ENCODE assay signal across 8 cellular contexts in genomic region chr11:75031771-75032549, GRCh38. TPM values are rescaled to one million over a fixed set of nuclear protein-coding genes. Genes with fewer than 3 reads are reported as not detected.
DNase-seq lines count a peak whose midpoint lies in the region; ATAC-seq lines count a peak whose summit lies in the region.

No MANE protein-coding gene starts in this region.

- intact Hi-C loops in left colon (cut with DNase I, micrococcal nuclease), result loop anchor here in 1 of 2 donors (5.0 kb wide), 1 partner anchor 100 kb away; no protein-coding TSS in a partner anchor

- peak; percentile 13 for DNase-seq in NCI-H1105 treated with DMSO at 0.1 percent for 48 hours (lab: John Stamatoyannopoulos, UW)
- no peak for DNase-seq in NCI-H1105 (lab: John Stamatoyannopoulos, UW)
- peak; percentile 43 for DNase-seq in NCI-H1694 (lab: John Stamatoyannopoulos, UW)
- peak; percentile 63 for DNase-seq in activated CD4-positive, CD25-positive, alpha-beta regulatory T cell treated with anti-CD3 and anti-CD28 coated beads, Interleukin-2, amount 50 U/mL, for 72 hours
- peak; percentile 18 for DNase-seq in central memory CD4-positive, alpha-beta T cell
- peak; percentile 40 to 88 for DNase-seq in left colon
- DNase-seq in stimulated activated CD4-positive, alpha-beta T cell treated with anti-CD3 and anti-CD28 coated beads, Interleukin-4, amount 100 ng/mL, for 48 hours (ENCODE audit: low read depth in 2 of 2), result peak; percentile 65 to 67

- ATAC-seq in left colon, result peak; percentile 86
- no peak for ATAC-seq in GM18520 (IDR thresholded peaks at IDR 0.05; ENCODE audit: unreplicated experiment)

RNA-seq across cellular contexts. Expression of gene NEU3, which starts 43.2 kb away (rescaled TPM):
- 1 to 10 TPM; 6.1 to 7.7 TPM for total RNA-seq in left colon
